ENCODE assay signal across 8 cellular contexts in the genomic region with DNA sequence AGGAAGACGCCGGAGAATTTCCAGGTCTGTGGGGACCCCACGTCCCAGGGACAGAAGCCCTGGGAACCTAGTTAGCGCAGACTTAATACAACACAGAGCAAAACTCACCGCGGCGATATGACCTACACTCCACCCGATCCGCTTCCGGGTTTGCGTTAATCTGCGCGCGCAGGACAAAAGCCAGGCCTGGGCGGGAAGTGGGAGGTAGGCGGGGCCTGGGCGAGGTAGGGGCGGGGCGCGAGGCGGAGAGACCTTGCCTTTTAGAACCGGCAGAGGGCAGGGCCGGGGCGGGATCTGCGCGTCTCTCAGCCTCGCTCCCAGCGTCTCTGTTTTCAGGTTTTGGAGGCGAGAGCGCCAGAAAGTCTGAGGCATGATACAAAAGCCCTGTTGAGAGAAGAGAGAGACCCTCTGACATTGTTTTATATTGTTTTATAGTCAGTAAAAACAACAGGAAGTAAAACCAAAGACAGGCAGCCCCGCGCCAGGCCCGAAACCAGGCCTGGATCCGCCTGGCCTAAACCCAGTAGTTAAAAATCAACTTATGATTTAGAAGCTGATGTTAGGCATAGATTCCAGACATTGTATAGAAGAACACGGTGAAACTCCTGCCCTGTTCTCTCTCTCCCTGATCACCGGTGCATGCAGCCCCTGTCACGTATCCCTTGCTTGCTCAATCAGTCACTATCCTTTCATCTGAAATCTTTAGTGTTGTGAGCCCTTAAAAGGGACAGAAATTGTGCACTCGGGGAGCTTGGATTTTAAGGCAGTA. TPM values are rescaled to one million over a fixed set of nuclear protein-coding genes. Genes with fewer than 3 reads are reported as not detected.
DNase-seq lines count a peak whose midpoint lies in the region; ATAC-seq and TF ChIP-seq lines count a peak whose summit lies in the region.

Gene ZNF611, minus strand, starts transcription at position 152 of the 769 bp plus-strand sequence. CDS start 19,150 bp downstream, outside the sequence.

- no peaks in the 10 kb centered on the region for H3K36me3 ChIP-seq in mucosa of descending colon (ENCODE audit: low read depth)

- ATAC-seq in GM21526 (IDR thresholded peaks at IDR 0.05; ENCODE audit: low FRiP score, unreplicated experiment) (peak; percentile 86), mucosa of descending colon (peak; percentile 99)

- peak; percentile 66 for TF ChIP-seq CTCF in epithelial cell of esophagus (IDR thresholded peaks at IDR 0.05; ENCODE audit: insufficient read depth, low read depth, low read length, missing control alignments)
- peak; percentile 61 for TF ChIP-seq CTCF in mucosa of descending colon (IDR thresholded peaks at IDR 0.05)

- peaks cover under 1 to 15% (median 11%) of the 10 kb centered on the region in 3 donors for H3K4me1 Mint-ChIP-seq in IgD-negative memory B cell

- no peaks in the 10 kb centered on the region for H3K27me3 Mint-ChIP-seq in IgD-negative memory B cell

- peak; percentile 69 for DNase-seq in DMS 273 treated with DMSO at 0.1 percent for 48 hours (lab: John Stamatoyannopoulos, UW)
- DNase-seq in OCI-M1 (lab: John Stamatoyannopoulos, UW): peak; percentile 99
- DNase-seq in activated T-cell treated with anti-CD3 and anti-CD28 coated beads for 4 hours: peak; percentile 99
- peak; percentile 97 for DNase-seq in epithelial cell of esophagus (ENCODE audit: low read depth)
- DNase-seq in mucosa of descending colon: peak; percentile 98 to 100 (median 100)
- peak; percentile 99 for DNase-seq in stimulated activated CD8-positive, alpha-beta memory T cell treated with anti-CD3 and anti-CD28 coated beads, Interleukin-4, amount 100 ng/mL, for 24 hours (ENCODE audit: low read depth)

- peaks cover 6% of the 10 kb centered on the region for H3K4me1 ChIP-seq in mucosa of descending colon (ENCODE audit: low read depth)

- H3K9me3 Mint-ChIP-seq in IgD-negative memory B cell: peaks cover 0 to 6% (median 0%) of the 10 kb centered on the region in 3 donors

- no peaks in the 10 kb centered on the region for H3K9me3 ChIP-seq in mucosa of descending colon

- intact Hi-C loops in mucosa of descending colon (cut with DNase I, micrococcal nuclease): no loop called here

- H3K4me3 ChIP-seq in epithelial cell of esophagus (ENCODE audit: low read length): peak within 1 kb of the TSS; percentile 93
- peak within 1 kb of the TSS; percentile 67 for H3K4me3 ChIP-seq in mucosa of descending colon

- peaks cover 4% of the 10 kb centered on the region for H3K36me3 Mint-ChIP-seq in IgD-negative memory B cell

- H3K27ac Mint-ChIP-seq in IgD-negative memory B cell: peak within 1 kb of the TSS; percentile 84 to 98 (median 88)

- H3K4me3 Mint-ChIP-seq in IgD-negative memory B cell: peak within 1 kb of the TSS; percentile 93 to 98 (median 96)

RNA-seq across cellular contexts. Expression of gene ZNF611, which starts in this region (rescaled TPM):
- polyA plus RNA-seq in IgD-negative memory B cell: 33.7 TPM
- total RNA-seq in mucosa of descending colon: 10 to 100 TPM; 14.1 to 20.7 (median 16.0) TPM

Comparison
In these comparisons a context has a peak if more than half of its experiments do, and no peak if none do; other contexts are left out.
1. Peak in every context shown above with its lines: DNase-seq, ATAC-seq and H3K4me3 ChIP-seq.